ENCODE assay signal across 10 cellular contexts in the genomic region with DNA sequence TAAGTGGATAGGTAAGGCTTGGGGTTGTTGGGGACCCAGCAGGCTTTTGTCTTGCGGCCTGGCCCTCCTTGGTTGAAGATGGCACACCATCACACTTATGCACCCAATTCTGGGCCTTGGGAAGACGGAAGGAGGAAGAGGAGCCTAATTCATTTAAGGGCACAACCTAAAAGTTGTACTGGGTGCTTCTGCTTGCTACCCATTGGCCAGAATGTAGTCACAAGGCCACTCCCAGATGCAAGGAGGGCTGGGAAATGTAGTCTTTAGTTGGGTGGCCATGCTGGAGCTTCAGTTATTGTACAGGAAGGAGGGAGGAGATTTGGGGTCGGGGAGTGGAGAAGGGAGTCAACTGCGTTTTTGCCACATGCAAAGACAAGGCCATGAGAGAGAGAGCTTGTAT.
DNase-seq lines count a peak whose midpoint lies in the region; ATAC-seq and TF ChIP-seq lines count a peak whose summit lies in the region.
"Had no signal": no experiment of that assay in that cellular context is flagged by ENCODE, and none has a peak within 500 bp of the region (broad histone marks: within the 10 kb centered on the region; RNA-seq: fewer than 3 reads in every experiment).

No MANE protein-coding gene starts in this region.

- H3K4me3 ChIP-seq in osteoblast (ENCODE audit: insufficient read depth, low read length), result no peak overlapping the region
- H3K4me3 ChIP-seq: smooth muscle cell had no signal

- H3K36me3 ChIP-seq in osteoblast (ENCODE audit: insufficient read depth, low read length), result no peaks in the 10 kb centered on the region

- no peak overlapping the region for H3K4me2 ChIP-seq in osteoblast (ENCODE audit: insufficient read depth, low read length)
- H3K4me2 ChIP-seq: smooth muscle cell had no signal

- in situ Hi-C loops in T47D (cut with HindIII; ENCODE audit: low pct_unique_long_range_greater_than_20kb, low sequenced_read_pairs), result no loop called here

- TF ChIP-seq CTCF in osteoblast (IDR thresholded peaks at IDR 0.05; ENCODE audit: extremely low read depth, low read depth, low read length), result no peak

- H3K4me1 ChIP-seq in osteoblast (ENCODE audit: insufficient read depth, low read length), result no peaks in the 10 kb centered on the region

- no peaks in the 10 kb centered on the region for H3K9me3 ChIP-seq in osteoblast (ENCODE audit: low read depth, low read length)

- H4K20me1 ChIP-seq in osteoblast (ENCODE audit: insufficient read depth, low read length), result no peaks in the 10 kb centered on the region

- no peak overlapping the region for H2AFZ ChIP-seq in osteoblast (ENCODE audit: low read length)

- peaks cover 4% of the 10 kb centered on the region for H3K27me3 ChIP-seq in osteoblast (ENCODE audit: insufficient read depth, low read length)

- no peak overlapping the region for H3K27ac ChIP-seq in osteoblast (ENCODE audit: low read depth, low read length)

- H3K79me2 ChIP-seq in osteoblast (ENCODE audit: insufficient read depth, low read length), result no peaks in the 10 kb centered on the region

- DNase-seq in NCI-H524 (lab: John Stamatoyannopoulos, UW) (peak; percentile 33 to 58), NCI-H524 treated with DMSO at 0.1 percent for 48 hours (lab: John Stamatoyannopoulos, UW) (no peak), NCI-H82 treated with DMSO at 0.1 percent for 48 hours (lab: John Stamatoyannopoulos, UW; ENCODE audit: unreplicated experiment) (peak; percentile 72), T47D (ENCODE audit: low read depth in 1 of 2, low spot score in 1 of 2) (peak; percentile 35 to 61), osteoblast (ENCODE audit: insufficient read length, low spot score, missing footprints) (peak; percentile 72), AG20443 (ENCODE audit: low spot score) (no peak)
- DNase-seq in stimulated activated CD4-positive, alpha-beta T cell treated with anti-CD3 and anti-CD28 coated beads, Interleukin-1b, Interleukin-23, amount 100 ng/mL, for 48 hours, result no peak
- DNase-seq: SHP77 treated with DMSO at 0.1 percent for 48 hours had no signal

- ATAC-seq in HG03025 (IDR thresholded peaks at IDR 0.05; ENCODE audit: low FRiP score, unreplicated experiment), result no peak

Comparison
In these comparisons a context has a peak if more than half of its experiments do, and no peak if none do; other contexts are left out.
1. DNase-seq: peak in NCI-H524 (2 of 2), NCI-H82 treated with DMSO at 0.1 percent for 48 hours (single experiment), T47D (2 of 2) and osteoblast (single experiment); none in NCI-H524 treated with DMSO at 0.1 percent for 48 hours (single experiment), stimulated activated CD4-positive, alpha-beta T cell treated with anti-CD3 and anti-CD28 coated beads, Interleukin-1b, Interleukin-23, amount 100 ng/mL, for 48 hours (single experiment) and AG20443 (single experiment).